10 cellular contexts compared by ENCODE assay signal in genomic region chr1:164651378-164651951, GRCh38.
DNase-seq lines count a peak whose midpoint lies in the region; ATAC-seq, FAIRE-seq and TF ChIP-seq lines count a peak whose summit lies in the region.
"Had no signal": no experiment of that assay in that cellular context is flagged by ENCODE, and none has a peak within 500 bp of the region (broad histone marks: within the 10 kb centered on the region; RNA-seq: fewer than 3 reads in every experiment).

No MANE protein-coding gene starts in this region.

- TF ChIP-seq POLR2A in adrenal gland (IDR thresholded peaks at IDR 0.05), result peak; percentile 13 to 53
- no peak for TF ChIP-seq POLR2A in stomach (IDR thresholded peaks at IDR 0.05)
- no peak for TF ChIP-seq POLR2A in suprapubic skin (IDR thresholded peaks at IDR 0.05)

- H3K4me3 ChIP-seq in adrenal gland (no peak overlapping the region), kidney (ENCODE audit: low read length in 2 of 2) (peak overlapping the region; percentile 24 to 40), stomach (no peak overlapping the region), suprapubic skin (no peak overlapping the region), SK-N-SH (ENCODE audit: low read depth in 2 of 2, low read length in 1 of 2) (no peak overlapping the region)

- H3K9ac ChIP-seq in kidney (ENCODE audit: low read length in 2 of 2) (no peak overlapping the region), SK-N-SH (no peak overlapping the region)

- no peak overlapping the region for H3K4me3 Mint-ChIP-seq in activated CD8-positive, alpha-beta T cell treated with anti-CD3 and anti-CD28 coated beads for 36 hours
- H3K4me3 Mint-ChIP-seq in activated CD8-positive, alpha-beta T cell treated with anti-CD3 and anti-CD28 coated beads, Interleukin-2, amount 10 ng/mL, durations not matched to agents 7 days and 5 days, result no peak overlapping the region

- no peak overlapping the region for H3K4me2 ChIP-seq in SK-N-SH

- H3K79me2 ChIP-seq in SK-N-SH (ENCODE audit: insufficient read depth), result no peaks in the 10 kb centered on the region

- H3K27me3 ChIP-seq in adrenal gland, result no peaks in the 10 kb centered on the region
- H3K27me3 ChIP-seq in stomach, result no peaks in the 10 kb centered on the region
- no peaks in the 10 kb centered on the region for H3K27me3 ChIP-seq in suprapubic skin
- no peaks in the 10 kb centered on the region for H3K27me3 ChIP-seq in SK-N-SH (ENCODE audit: insufficient read depth)

- intact Hi-C loops in activated CD8-positive, alpha-beta T cell treated with anti-CD3 and anti-CD28 coated beads for 36 hours (cut with micrococcal nuclease), result no loop called here
- intact Hi-C loops in adrenal gland (cut with DNase I), result no loop called here
- intact Hi-C loops in kidney (cut with DNase I), result no loop called here
- intact Hi-C loops in stomach (cut with DNase I; ENCODE audit: low total_unique reads), result no loop called here

- no peaks in the 10 kb centered on the region for H3K9me2 ChIP-seq in SK-N-SH

- no peak overlapping the region for H3K27ac Mint-ChIP-seq in activated CD8-positive, alpha-beta T cell treated with anti-CD3 and anti-CD28 coated beads for 36 hours
- no peak overlapping the region for H3K27ac Mint-ChIP-seq in activated CD8-positive, alpha-beta T cell treated with anti-CD3 and anti-CD28 coated beads, Interleukin-2, amount 10 ng/mL, durations not matched to agents 7 days and 5 days

- H3K27me3 Mint-ChIP-seq in activated CD8-positive, alpha-beta T cell treated with anti-CD3 and anti-CD28 coated beads for 36 hours, result peaks cover 3% of the 10 kb centered on the region
- H3K27me3 Mint-ChIP-seq in activated CD8-positive, alpha-beta T cell treated with anti-CD3 and anti-CD28 coated beads, Interleukin-2, amount 10 ng/mL, durations not matched to agents 7 days and 5 days (ENCODE audit: low read depth), result peaks cover 3% of the 10 kb centered on the region

- no peaks in the 10 kb centered on the region for H3K4me1 Mint-ChIP-seq in activated CD8-positive, alpha-beta T cell treated with anti-CD3 and anti-CD28 coated beads for 36 hours (ENCODE audit: low read depth)
- peaks cover 6% of the 10 kb centered on the region for H3K4me1 Mint-ChIP-seq in activated CD8-positive, alpha-beta T cell treated with anti-CD3 and anti-CD28 coated beads, Interleukin-2, amount 10 ng/mL, durations not matched to agents 7 days and 5 days (ENCODE audit: low read depth)

- POLR2A ChIA-PET in activated CD8-positive, alpha-beta T cell treated with anti-CD3 and anti-CD28 coated beads for 36 hours (lab: Charles Lee), result no interaction called here
- POLR2A ChIA-PET in activated CD8-positive, alpha-beta T cell treated with anti-CD3 and anti-CD28 coated beads, Interleukin-2, amount 10 ng/mL, durations not matched to agents 7 days and 5 days (lab: Charles Lee), result interaction anchor here (0.6 to 1.2 kb wide), 2 partner anchors 9 to 74 kb away, joined by 3 read pairs; no protein-coding TSS in a partner anchor
- POLR2A ChIA-PET in SK-N-SH (lab: Yijun Ruan, JAX), result no interaction called here

- peaks cover 30 to 46% of the 10 kb centered on the region in 2 donors for H3K4me1 ChIP-seq in adrenal gland (replicated peaks in 1 of 2)
- peaks cover 23 to 33% of the 10 kb centered on the region in 2 donors for H3K4me1 ChIP-seq in kidney (ENCODE audit: control insufficient read depth in 1 of 2, insufficient read depth in 1 of 2, low read depth in 1 of 2, low read length in 2 of 2)
- peaks cover 16 to 92% (median 69%) of the 10 kb centered on the region in 4 donors for H3K4me1 ChIP-seq in stomach
- peaks cover 35% of the 10 kb centered on the region for H3K4me1 ChIP-seq in suprapubic skin
- H3K4me1 ChIP-seq in SK-N-SH (ENCODE audit: control insufficient read depth in 1 of 2, insufficient read depth in 2 of 2, low read depth in 1 of 2, low read length in 1 of 2), result peaks cover 0 to 9% of the 10 kb centered on the region in 2 experiments; a peak in 3 of 4 replicates

- 32 to 35% (median 33%) methylated on average over 13 of the region's 13 CpGs for WGBS in adrenal gland, 4 donors
- 33 to 55% (median 54%) methylated on average over 13 of the region's 13 CpGs for WGBS in stomach, 5 donors
- WGBS in suprapubic skin, result 54% methylated on average over 13 of the region's 13 CpGs
- 89% methylated on average over 13 of the region's 13 CpGs for WGBS in SK-N-SH (ENCODE audit: low lambda C conversion rate)

- no peaks in the 10 kb centered on the region for H3K9me3 ChIP-seq in adrenal gland (replicated peaks in 1 of 3)
- H3K9me3 ChIP-seq in kidney (ENCODE audit: control insufficient read depth in 1 of 2, low read length in 2 of 2), result no peaks in the 10 kb centered on the region
- no peaks in the 10 kb centered on the region for H3K9me3 ChIP-seq in stomach
- no peaks in the 10 kb centered on the region for H3K9me3 ChIP-seq in suprapubic skin
- no peaks in the 10 kb centered on the region for H3K9me3 ChIP-seq in SK-N-SH

- peak; percentile 70 for FAIRE-seq in kidney (lab: Jason Lieb, UNC)
- FAIRE-seq: endometrium had no signal

- no peak for TF ChIP-seq RAD21 in SK-N-SH (IDR thresholded peaks at IDR 0.05; ENCODE audit: low read length)

- TF ChIP-seq EP300 in stomach (IDR thresholded peaks at IDR 0.05) (no peak), suprapubic skin (IDR thresholded peaks at IDR 0.05) (no peak), SK-N-SH (IDR thresholded peaks at IDR 0.05; ENCODE audit: borderline replicate concordance in 1 of 2, low read depth in 1 of 2, low read length in 1 of 2) (no peak)

- TF ChIP-seq CTCF in activated CD8-positive, alpha-beta T cell treated with anti-CD3 and anti-CD28 coated beads for 36 hours (IDR thresholded peaks at IDR 0.05), result no peak
- TF ChIP-seq CTCF in adrenal gland (IDR thresholded peaks at IDR 0.05), result no peak
- TF ChIP-seq CTCF in kidney (IDR thresholded peaks at IDR 0.05; ENCODE audit: borderline replicate concordance, extremely low read depth, insufficient read depth), result no peak
- TF ChIP-seq CTCF in stomach (IDR thresholded peaks at IDR 0.05), result no peak
- TF ChIP-seq CTCF in suprapubic skin (IDR thresholded peaks at IDR 0.05), result no peak
- no peak for TF ChIP-seq CTCF in SK-N-SH (IDR thresholded peaks at IDR 0.05)

- CTCF ChIA-PET in activated CD8-positive, alpha-beta T cell treated with anti-CD3 and anti-CD28 coated beads for 36 hours (lab: Charles Lee), result interaction anchor here (1.2 kb wide), 1 partner anchor 23 kb away, joined by 3 read pairs; no protein-coding TSS in a partner anchor
- CTCF ChIA-PET in activated CD8-positive, alpha-beta T cell treated with anti-CD3 and anti-CD28 coated beads, Interleukin-2, amount 10 ng/mL, durations not matched to agents 7 days and 5 days (lab: Charles Lee), result no interaction called here
- CTCF ChIA-PET in SK-N-SH (lab: Yijun Ruan, JAX), result interaction anchor here (1.1 to 1.7 kb wide), 2 partner anchors 135 to 136 kb away, joined by 3 read pairs; no protein-coding TSS in a partner anchor

- H2AFZ ChIP-seq in SK-N-SH (ENCODE audit: low read depth), result no peak overlapping the region

- H3F3A ChIP-seq in SK-N-SH (replicated peaks; ENCODE audit: insufficient read depth), result no peaks in the 10 kb centered on the region

- H3K36me3 ChIP-seq in adrenal gland (replicated peaks in 1 of 2) (no peaks in the 10 kb centered on the region), kidney (ENCODE audit: control insufficient read depth in 1 of 2, insufficient read depth in 2 of 2, low read length in 2 of 2) (no peaks in the 10 kb centered on the region), stomach (no peaks in the 10 kb centered on the region), suprapubic skin (no peaks in the 10 kb centered on the region), SK-N-SH (replicated peaks in 1 of 2; ENCODE audit: control insufficient read depth in 1 of 2, insufficient read depth in 2 of 2, low read length in 1 of 2) (no peaks in the 10 kb centered on the region)

- DNase-seq in activated CD8-positive, alpha-beta T cell treated with anti-CD3 and anti-CD28 coated beads for 36 hours, result peak; percentile 7
- DNase-seq in activated CD8-positive, alpha-beta T cell treated with anti-CD3 and anti-CD28 coated beads, Interleukin-2, amount 10 ng/mL, durations not matched to agents 7 days and 5 days, result no peak
- DNase-seq in adrenal gland (peak; percentile 75 to 91 (median 87)), kidney (no peak), stomach (peak; percentile 38), NCI-H1694 (lab: John Stamatoyannopoulos, UW) (no peak), suprapubic skin (ENCODE audit: low spot score in 2 of 2) (no peak), SK-N-SH (no peak)
- DNase-seq: occipital lobe had no signal

- no peaks in the 10 kb centered on the region for H4K20me1 ChIP-seq in SK-N-SH (ENCODE audit: insufficient read depth)

- no peaks in the 10 kb centered on the region for H3K9me3 Mint-ChIP-seq in activated CD8-positive, alpha-beta T cell treated with anti-CD3 and anti-CD28 coated beads for 36 hours
- no peaks in the 10 kb centered on the region for H3K9me3 Mint-ChIP-seq in activated CD8-positive, alpha-beta T cell treated with anti-CD3 and anti-CD28 coated beads, Interleukin-2, amount 10 ng/mL, durations not matched to agents 7 days and 5 days (ENCODE audit: insufficient read depth)

- peak; percentile 42 for ATAC-seq in activated CD8-positive, alpha-beta T cell treated with anti-CD3 and anti-CD28 coated beads for 36 hours
- no peak for ATAC-seq in activated CD8-positive, alpha-beta T cell treated with anti-CD3 and anti-CD28 coated beads, Interleukin-2, amount 10 ng/mL, durations not matched to agents 7 days and 5 days

- H3K36me3 Mint-ChIP-seq in activated CD8-positive, alpha-beta T cell treated with anti-CD3 and anti-CD28 coated beads for 36 hours (ENCODE audit: low read depth), result no peaks in the 10 kb centered on the region
- H3K36me3 Mint-ChIP-seq in activated CD8-positive, alpha-beta T cell treated with anti-CD3 and anti-CD28 coated beads, Interleukin-2, amount 10 ng/mL, durations not matched to agents 7 days and 5 days (ENCODE audit: low read depth), result no peaks in the 10 kb centered on the region

- H3K27ac ChIP-seq in adrenal gland (peak overlapping the region; percentile 22 to 77 (median 74)), kidney (ENCODE audit: low read depth in 2 of 2, low read length in 2 of 2) (peak overlapping the region; percentile 26 to 56), stomach (peak overlapping the region; percentile 31 to 81 (median 44)), suprapubic skin (no peak overlapping the region), SK-N-SH (ENCODE audit: low read depth in 2 of 2, low read length in 1 of 2) (no peak overlapping the region)

TF ChIP-seq in SK-N-SH, 30 proteins besides CTCF, POLR2A, EP300 and RAD21:
- TF ChIP-seq USF2 (IDR thresholded peaks at IDR 0.05; ENCODE audit: borderline replicate concordance, low read depth, low read length), result no peak

Comparison
In these comparisons a context has a peak if more than half of its experiments do, and no peak if none do; other contexts are left out.
1. DNase-seq: peak in activated CD8-positive, alpha-beta T cell treated with anti-CD3 and anti-CD28 coated beads for 36 hours (single experiment), adrenal gland (7 of 7) and stomach (single experiment); none in activated CD8-positive, alpha-beta T cell treated with anti-CD3 and anti-CD28 coated beads, Interleukin-2, amount 10 ng/mL, durations not matched to agents 7 days and 5 days (single experiment), kidney (single experiment), NCI-H1694 (single experiment), suprapubic skin (0 of 2) and SK-N-SH (single experiment).
2. H3K27ac ChIP-seq: peak in adrenal gland (5 of 5), kidney (2 of 2) and stomach (5 of 5); none in suprapubic skin (single experiment) and SK-N-SH (0 of 2).
3. H3K4me3 ChIP-seq: peak in kidney (2 of 2); none in adrenal gland (0 of 4), stomach (0 of 4), suprapubic skin (single experiment) and SK-N-SH (0 of 2).
4. POLR2A ChIP-seq: peak in adrenal gland (2 of 2); none in stomach (0 of 4) and suprapubic skin (0 of 2).